ENCODE assay signal across 18 cellular contexts in genomic region chr4:6282247-6282646, GRCh38. TPM values are rescaled to one million over a fixed set of nuclear protein-coding genes. Genes with fewer than 3 reads are reported as not detected.
DNase-seq lines count a peak whose midpoint lies in the region; ATAC-seq, FAIRE-seq and TF ChIP-seq lines count a peak whose summit lies in the region.
"Had no signal": no experiment of that assay in that cellular context is flagged by ENCODE, and none has a peak within 500 bp of the region (broad histone marks: within the 10 kb centered on the region; RNA-seq: fewer than 3 reads in every experiment).

No MANE protein-coding gene starts in this region.

- no peak overlapping the region for H2BK5ac ChIP-seq in H9 (ENCODE audit: insufficient read length, low read length)

- H2BK15ac ChIP-seq in H9 (ENCODE audit: low read depth, low read length) = no peak overlapping the region

- TF ChIP-seq CTCF in AG09309 (IDR thresholded peaks at IDR 0.05; ENCODE audit: control insufficient read depth, insufficient read depth, low read depth, low read length, missing control alignments) (no peak), astrocyte (IDR thresholded peaks at IDR 0.05; ENCODE audit: insufficient read depth, low read depth, low read length) (no peak), fibroblast of villous mesenchyme (IDR thresholded peaks at IDR 0.05; ENCODE audit: insufficient read depth, low read depth, low read length) (no peak), osteoblast (IDR thresholded peaks at IDR 0.05; ENCODE audit: extremely low read depth, low read depth, low read length) (no peak), progenitor cell of endocrine pancreas (IDR thresholded peaks at IDR 0.05; ENCODE audit: unreplicated experiment) (no peak), H9 (conservative IDR thresholded peaks at IDR 0.05) (no peak)

- H4K8ac ChIP-seq in H9 (replicated peaks; ENCODE audit: insufficient read length, low read depth, low read length) = no peak overlapping the region

- no CpG with 5 or more reads among the region's 8 CpGs for WGBS in H9 (ENCODE audit: extremely low coverage, insufficient read length, low lambda C conversion rate)

- peaks cover 20% of the 10 kb centered on the region for H3K36me3 Mint-ChIP-seq in astrocyte (ENCODE audit: low read depth, unreplicated experiment)
- peaks cover 4% of the 10 kb centered on the region for H3K36me3 Mint-ChIP-seq in progenitor cell of endocrine pancreas (ENCODE audit: insufficient read depth)
- peaks cover 4 to 20% (median 14%) of the 10 kb centered on the region in 3 experiments for H3K36me3 Mint-ChIP-seq in H9 (ENCODE audit: insufficient read depth in 1 of 3, low read depth in 3 of 3)
- H3K36me3 Mint-ChIP-seq: activated naive CD8-positive, alpha-beta T cell treated with anti-CD3 and anti-CD28 coated beads, Interleukin-2, amount 10 ng/mL, durations not matched to agents 7 days and 5 days had no signal

- no peak overlapping the region for H4K5ac ChIP-seq in H9 (ENCODE audit: insufficient read length, low read depth, low read length)

- no peak overlapping the region for H3K14ac ChIP-seq in H9 (ENCODE audit: insufficient read depth, low read length)

- no peak overlapping the region for H3K4me2 ChIP-seq in astrocyte (ENCODE audit: low read length)
- no peak overlapping the region for H3K4me2 ChIP-seq in osteoblast (ENCODE audit: insufficient read depth, low read length)
- no peak overlapping the region for H3K4me2 ChIP-seq in H9 (ENCODE audit: insufficient read depth, insufficient read length, low read length)
- H3K4me2 ChIP-seq: A549 had no signal

- no peaks in the 10 kb centered on the region for H3K27me3 ChIP-seq in astrocyte (ENCODE audit: insufficient read depth, low read length)
- no peaks in the 10 kb centered on the region for H3K27me3 ChIP-seq in osteoblast (ENCODE audit: insufficient read depth, low read length)
- no peaks in the 10 kb centered on the region for H3K27me3 ChIP-seq in H9 (ENCODE audit: insufficient read depth, low read length)

- no peak overlapping the region for H3K4me3 Mint-ChIP-seq in astrocyte (ENCODE audit: unreplicated experiment)
- H3K4me3 Mint-ChIP-seq in progenitor cell of endocrine pancreas (ENCODE audit: low read depth) = no peak overlapping the region
- H3K4me3 Mint-ChIP-seq in H9 = no peak overlapping the region
- H3K4me3 Mint-ChIP-seq: activated naive CD8-positive, alpha-beta T cell treated with anti-CD3 and anti-CD28 coated beads, Interleukin-2, amount 10 ng/mL, durations not matched to agents 7 days and 5 days; activated T-cell treated with anti-CD3 and anti-CD28 coated beads, Interleukin-2, amount 50 U/mL, for 4 hours had no signal

- peaks cover 14% of the 10 kb centered on the region for H3K4me1 ChIP-seq in astrocyte (ENCODE audit: insufficient read depth, low read length)
- H3K4me1 ChIP-seq in osteoblast (ENCODE audit: insufficient read depth, low read length) = peaks cover 19% of the 10 kb centered on the region
- H3K4me1 ChIP-seq in H9 (ENCODE audit: insufficient read depth, low read length) = no peaks in the 10 kb centered on the region
- H3K4me1 ChIP-seq: A549, prostate gland had no signal

- no peak overlapping the region for H3K9ac ChIP-seq in astrocyte (ENCODE audit: low read length)
- H3K9ac ChIP-seq in H9 (ENCODE audit: extremely low read depth, insufficient read length, low read length) = no peak overlapping the region

- DNase-seq in AG09309 (ENCODE audit: low read depth) (peak; percentile 13), astrocyte (ENCODE audit: low read depth) (peak; percentile 16), fibroblast of villous mesenchyme (ENCODE audit: low read depth) (peak; percentile 78), osteoblast (ENCODE audit: insufficient read length, low spot score, missing footprints) (peak; percentile 91), progenitor cell of endocrine pancreas (ENCODE audit: low spot score, unreplicated experiment) (no peak), H9 (no peak)
- DNase-seq: activated naive CD8-positive, alpha-beta T cell treated with anti-CD3 and anti-CD28 coated beads, Interleukin-2, amount 10 ng/mL, durations not matched to agents 7 days and 5 days; activated T-cell treated with anti-CD3 and anti-CD28 coated beads, Interleukin-2, amount 50 U/mL, for 4 hours; cerebellar nuclear complex; NCI-H2029 treated with DMSO at 0.1 percent for 48 hours; NCI-H524 had no signal

- H3K27ac Mint-ChIP-seq in astrocyte (ENCODE audit: unreplicated experiment) = peak overlapping the region; percentile 81
- no peak overlapping the region for H3K27ac Mint-ChIP-seq in progenitor cell of endocrine pancreas
- H3K27ac Mint-ChIP-seq in H9 = no peak overlapping the region
- H3K27ac Mint-ChIP-seq: activated naive CD8-positive, alpha-beta T cell treated with anti-CD3 and anti-CD28 coated beads, Interleukin-2, amount 10 ng/mL, durations not matched to agents 7 days and 5 days had no signal

- H3K79me1 ChIP-seq in H9 (ENCODE audit: insufficient read depth, low read depth, low read length, poor library complexity, severe bottlenecking) = no peaks in the 10 kb centered on the region

- H2BK120ac ChIP-seq in H9 (ENCODE audit: low read depth, low read length, poor library complexity, severe bottlenecking) = no peak overlapping the region

- H2BK12ac ChIP-seq in H9 (ENCODE audit: insufficient read length, low read depth, low read length) = no peak overlapping the region

- no peak overlapping the region for H2BK20ac ChIP-seq in H9 (ENCODE audit: low read depth, low read length, poor library complexity, severe bottlenecking)

- no peak overlapping the region for H3K4me3 ChIP-seq in AG09309 (ENCODE audit: control insufficient read depth, low read depth, low read length)
- no peak overlapping the region for H3K4me3 ChIP-seq in astrocyte (ENCODE audit: insufficient read depth, low read depth, low read length)
- H3K4me3 ChIP-seq in fibroblast of villous mesenchyme (ENCODE audit: low read depth, low read length) = no peak overlapping the region
- no peak overlapping the region for H3K4me3 ChIP-seq in osteoblast (ENCODE audit: insufficient read depth, low read length)
- H3K4me3 ChIP-seq: A549, GM12878, prostate gland had no signal

- H3K27ac ChIP-seq in astrocyte (ENCODE audit: low read depth, low read length) (no peak overlapping the region), osteoblast (ENCODE audit: low read depth, low read length) (no peak overlapping the region), H9 (ENCODE audit: insufficient read length, low read depth, low read length) (no peak overlapping the region)
- H3K27ac ChIP-seq: A549, prostate gland had no signal

- ATAC-seq in HG03139 (IDR thresholded peaks at IDR 0.05; ENCODE audit: unreplicated experiment) (no peak), GM21529 (IDR thresholded peaks at IDR 0.05; ENCODE audit: unreplicated experiment) (no peak)
- ATAC-seq: A549; activated T-cell treated with anti-CD3 and anti-CD28 coated beads, Interleukin-2, amount 50 U/mL, for 4 hours; GM12878; HCT116 had no signal

- H3K56ac ChIP-seq in H9 (ENCODE audit: insufficient read length, low read depth, low read length) = no peak overlapping the region

- H3K18ac ChIP-seq in H9 (ENCODE audit: insufficient read length, low read depth, low read length) = no peak overlapping the region

- H3K36me3 ChIP-seq in astrocyte (ENCODE audit: insufficient read depth, low read length) = peaks cover 2% of the 10 kb centered on the region
- peaks cover 2% of the 10 kb centered on the region for H3K36me3 ChIP-seq in osteoblast (ENCODE audit: insufficient read depth, low read length)

- peaks cover 89% of the 10 kb centered on the region for H4K20me1 ChIP-seq in astrocyte (ENCODE audit: insufficient read depth, low read length)
- peaks cover 60% of the 10 kb centered on the region for H4K20me1 ChIP-seq in osteoblast (ENCODE audit: insufficient read depth, low read length)
- no peaks in the 10 kb centered on the region for H4K20me1 ChIP-seq in H9 (ENCODE audit: control insufficient read depth, insufficient read depth, insufficient read length)

- H3K23me2 ChIP-seq in H9 (ENCODE audit: insufficient read length, low read depth, low read length, poor library complexity, severe bottlenecking) = no peaks in the 10 kb centered on the region

- FAIRE-seq in astrocyte (lab: Jason Lieb, UNC) = no peak
- FAIRE-seq: A549, GM12878, TTC549 had no signal

- no peak overlapping the region for H2AK5ac ChIP-seq in H9 (ENCODE audit: insufficient read length, low read length)

- H3K23ac ChIP-seq in H9 (ENCODE audit: insufficient read length, low read depth, low read length) = no peak overlapping the region

- H3K27me3 Mint-ChIP-seq in astrocyte (ENCODE audit: low read depth, unreplicated experiment) = no peaks in the 10 kb centered on the region
- no peaks in the 10 kb centered on the region for H3K27me3 Mint-ChIP-seq in progenitor cell of endocrine pancreas
- no peaks in the 10 kb centered on the region for H3K27me3 Mint-ChIP-seq in H9 (ENCODE audit: low read depth)

- peaks cover 6% of the 10 kb centered on the region for H3K4me1 Mint-ChIP-seq in astrocyte (ENCODE audit: low read depth, unreplicated experiment)
- H3K4me1 Mint-ChIP-seq in progenitor cell of endocrine pancreas (ENCODE audit: low read depth) = peaks cover 2% of the 10 kb centered on the region
- 0 out of 4 replicates have a peak, but pooled peaks cover 3 to 4% of the 10 kb centered on the region in 2 experiments for H3K4me1 Mint-ChIP-seq in H9

- no peak overlapping the region for H3K4ac ChIP-seq in H9 (ENCODE audit: low read depth, low read length)

- no peak overlapping the region for H4K91ac ChIP-seq in H9 (ENCODE audit: insufficient read length, low read depth, low read length)

- no peaks in the 10 kb centered on the region for H3K9me3 ChIP-seq in astrocyte (ENCODE audit: insufficient read depth, low read depth, low read length)
- H3K9me3 ChIP-seq in osteoblast (ENCODE audit: low read depth, low read length) = no peaks in the 10 kb centered on the region
- no peaks in the 10 kb centered on the region for H3K9me3 ChIP-seq in H9 (ENCODE audit: control insufficient read depth, low read depth, low read length)
- H3K9me3 ChIP-seq: A549, prostate gland had no signal

- H3K79me2 ChIP-seq in astrocyte (ENCODE audit: insufficient read depth, low read length) (peaks cover 7% of the 10 kb centered on the region), osteoblast (ENCODE audit: insufficient read depth, low read length) (no peaks in the 10 kb centered on the region), H9 (ENCODE audit: insufficient read depth, low read length) (no peaks in the 10 kb centered on the region)

- H3K9me3 Mint-ChIP-seq in astrocyte (ENCODE audit: unreplicated experiment) (no peaks in the 10 kb centered on the region), progenitor cell of endocrine pancreas (ENCODE audit: low read depth) (no peaks in the 10 kb centered on the region), H9 (no peaks in the 10 kb centered on the region)
- H3K9me3 Mint-ChIP-seq: activated naive CD8-positive, alpha-beta T cell treated with anti-CD3 and anti-CD28 coated beads, Interleukin-2, amount 10 ng/mL, durations not matched to agents 7 days and 5 days; activated T-cell treated with anti-CD3 and anti-CD28 coated beads, Interleukin-2, amount 50 U/mL, for 4 hours had no signal

- H3T11ph ChIP-seq in H9 (ENCODE audit: low read length) = no peak overlapping the region

- H2AFZ ChIP-seq in astrocyte (ENCODE audit: low read depth, low read length) (no peak overlapping the region), osteoblast (ENCODE audit: low read length) (no peak overlapping the region), H9 (ENCODE audit: low read length) (no peak overlapping the region)

RNA-seq across cellular contexts. Expression of gene WFS1, which starts 12.6 kb away (rescaled TPM):
- 34.7 and 39.0 TPM in 2 replicates for total RNA-seq in astrocyte
- 39.3 and 42.3 TPM in 2 replicates for total RNA-seq in fibroblast of villous mesenchyme
- total RNA-seq in osteoblast = 12.1 and 17.0 TPM in 2 replicates
- total RNA-seq in progenitor cell of endocrine pancreas = 31.3 and 37.9 TPM in 2 replicates
- 17.5 and 18.9 TPM in 2 replicates for total RNA-seq in H9 (2021)

Comparison
In these comparisons a context has a peak if more than half of its experiments do, and no peak if none do; other contexts are left out.
1. DNase-seq: peak in AG09309 (single experiment), astrocyte (single experiment), fibroblast of villous mesenchyme (single experiment) and osteoblast (single experiment); none in progenitor cell of endocrine pancreas (single experiment) and H9 (single experiment).